9 cellular contexts compared by ENCODE assay signal in the genomic region with DNA sequence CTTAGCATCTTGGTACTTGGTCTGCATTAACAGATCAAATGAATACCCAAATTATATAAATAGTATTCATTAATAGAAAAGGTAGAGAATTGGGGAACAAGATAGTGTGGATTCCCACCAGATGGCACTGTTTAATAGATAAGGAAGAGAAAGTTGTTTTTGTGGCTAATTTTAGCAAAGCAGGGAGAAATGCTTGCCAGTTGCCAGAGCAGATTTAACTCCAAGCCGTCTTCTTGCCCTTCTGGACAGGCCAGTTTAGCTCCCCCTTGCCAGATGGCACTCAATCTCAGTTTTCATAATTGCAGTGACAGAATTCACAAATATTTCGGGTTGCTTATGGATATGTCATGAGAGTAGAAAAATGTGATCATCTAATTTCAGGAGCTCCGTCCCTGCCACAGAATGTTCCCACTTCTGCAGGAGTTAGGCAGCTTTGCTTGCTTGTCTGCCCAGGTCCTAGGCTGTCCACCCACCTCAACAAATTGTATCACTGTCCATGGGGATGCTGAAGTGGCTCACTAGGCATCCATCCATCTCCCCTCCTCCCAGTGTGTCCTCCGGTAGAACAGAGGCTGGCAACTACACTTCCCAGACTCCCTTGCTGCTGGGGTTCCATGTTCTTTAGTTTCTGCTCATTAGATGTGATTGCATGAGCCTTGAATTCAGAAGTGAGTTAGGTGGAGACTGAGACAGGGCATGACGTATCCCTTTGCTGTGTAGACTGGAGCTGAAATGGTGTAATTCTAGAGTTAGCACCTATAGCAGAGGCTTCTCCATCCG. TPM values are rescaled to one million over a fixed set of nuclear protein-coding genes. Genes with fewer than 3 reads are reported as not detected.
DNase-seq lines count a peak whose midpoint lies in the region; ATAC-seq and TF ChIP-seq lines count a peak whose summit lies in the region.
"Had no signal": no experiment of that assay in that cellular context is flagged by ENCODE, and none has a peak within 500 bp of the region (broad histone marks: within the 10 kb centered on the region; RNA-seq: fewer than 3 reads in every experiment).

No MANE protein-coding gene starts in this region.

- H3K36me3 Mint-ChIP-seq in stimulated activated naive B cell treated with anti-CD40 and anti-IgM and Interleukin-4, amounts not matched to agents 10 μg/mL and 1 μg/mL and 100 μg/mL, for 72 hours, result peaks cover 0 to 4% of the 10 kb centered on the region in 2 donors

- peak overlapping the region; percentile 64 for H3K4me3 ChIP-seq in skeletal muscle satellite cell (ENCODE audit: low read length)

- intact Hi-C loops in left cardiac atrium (cut with DNase I), result no loop called here

- H3K4me3 Mint-ChIP-seq in stimulated activated naive B cell treated with anti-CD40 and anti-IgM and Interleukin-4, amounts not matched to agents 10 μg/mL and 1 μg/mL and 100 μg/mL, for 72 hours, result no peak overlapping the region

- peak overlapping the region; percentile 86 for H3K4me2 ChIP-seq in skeletal muscle satellite cell (ENCODE audit: low read length)

- H3K27me3 Mint-ChIP-seq in stimulated activated naive B cell treated with anti-CD40 and anti-IgM and Interleukin-4, amounts not matched to agents 10 μg/mL and 1 μg/mL and 100 μg/mL, for 72 hours, result peaks cover 16 to 23% of the 10 kb centered on the region in 2 donors

- TF ChIP-seq CTCF in LNCAP (IDR thresholded peaks at IDR 0.05) (peak; percentile 57), VCaP (conservative IDR thresholded peaks at IDR 0.05) (peak; percentile 79)

- H3K9me3 ChIP-seq in skeletal muscle satellite cell (replicated peaks; ENCODE audit: low read length), result no peaks in the 10 kb centered on the region
- H3K9me3 ChIP-seq: neutrophil had no signal

- peak; percentile 76 to 80 for ATAC-seq in left cardiac atrium
- no peak for ATAC-seq in stimulated activated naive B cell treated with anti-CD40 and anti-IgM and Interleukin-4, amounts not matched to agents 10 μg/mL and 1 μg/mL and 100 μg/mL, for 72 hours (replicated peaks)

- H3K4me1 Mint-ChIP-seq in stimulated activated naive B cell treated with anti-CD40 and anti-IgM and Interleukin-4, amounts not matched to agents 10 μg/mL and 1 μg/mL and 100 μg/mL, for 72 hours, result no peaks in the 10 kb centered on the region

- H3K27me3 ChIP-seq in skeletal muscle satellite cell (ENCODE audit: control insufficient read depth, insufficient read depth, low read length), result no peaks in the 10 kb centered on the region
- H3K27me3 ChIP-seq: neutrophil had no signal

- no peak overlapping the region for H3K27ac Mint-ChIP-seq in stimulated activated naive B cell treated with anti-CD40 and anti-IgM and Interleukin-4, amounts not matched to agents 10 μg/mL and 1 μg/mL and 100 μg/mL, for 72 hours

- H3K27ac ChIP-seq in VCaP, result peak overlapping the region; percentile 29; the same call in 1 of the 2 replicates
- H3K27ac ChIP-seq: neutrophil had no signal

- H3K9ac ChIP-seq in skeletal muscle satellite cell (ENCODE audit: low read depth, low read length), result peak overlapping the region; percentile 29

- peaks cover 6% of the 10 kb centered on the region for H3K4me1 ChIP-seq in skeletal muscle satellite cell (ENCODE audit: control insufficient read depth, insufficient read depth, low read length)

- H3K36me3 ChIP-seq in skeletal muscle satellite cell (ENCODE audit: insufficient read depth, low read length), result no peaks in the 10 kb centered on the region
- H3K36me3 ChIP-seq: neutrophil had no signal

- peaks cover 8 to 9% of the 10 kb centered on the region in 2 donors for H3K9me3 Mint-ChIP-seq in stimulated activated naive B cell treated with anti-CD40 and anti-IgM and Interleukin-4, amounts not matched to agents 10 μg/mL and 1 μg/mL and 100 μg/mL, for 72 hours

- DNase-seq in COR-L47 (lab: John Stamatoyannopoulos, UW), result peak; percentile 14
- DNase-seq in left cardiac atrium, result no peak
- DNase-seq in stimulated activated CD4-positive, alpha-beta T cell treated with anti-CD3 and anti-CD28 coated beads, Interleukin-2, amount 100 ng/mL, for 24 hours, result no peak
- no peak for DNase-seq in stimulated activated naive B cell treated with anti-CD40 and anti-IgM and Interleukin-4, amounts not matched to agents 10 μg/mL and 1 μg/mL and 100 μg/mL, for 72 hours
- DNase-seq in H4 (ENCODE audit: low spot score), result no peak

RNA-seq across cellular contexts. Expression of a gene that starts 11.8 kb away (rescaled TPM):
- 10 to 100 TPM; 80.1 to 84.2 TPM for total RNA-seq in left cardiac atrium
- 118 and 144 TPM in 2 replicates for total RNA-seq in skeletal muscle satellite cell (2012; rRNA removed)
- 227 and 283 TPM in 2 replicates for total RNA-seq in H4 (2014; rRNA removed; shearing (Covaris generic))

RNA-seq across cellular contexts. Expression of a gene that starts 32.7 kb away (rescaled TPM):
- 10 to 100 TPM in 1 of 2 donors, 1 to 10 TPM in 1; 5.5 to 12.0 TPM for total RNA-seq in left cardiac atrium
- 25.9 and 50.0 TPM in 2 replicates for total RNA-seq in skeletal muscle satellite cell (2012; rRNA removed)
- 18.1 and 46.6 TPM in 2 replicates for total RNA-seq in H4 (2014; rRNA removed; shearing (Covaris generic))

Comparison
In these comparisons a context has a peak if more than half of its experiments do, and no peak if none do; other contexts are left out.
1. ATAC-seq: peak in left cardiac atrium (2 of 2); none in stimulated activated naive B cell treated with anti-CD40 and anti-IgM and Interleukin-4, amounts not matched to agents 10 μg/mL and 1 μg/mL and 100 μg/mL, for 72 hours (0 of 2).